In the genomic region with DNA sequence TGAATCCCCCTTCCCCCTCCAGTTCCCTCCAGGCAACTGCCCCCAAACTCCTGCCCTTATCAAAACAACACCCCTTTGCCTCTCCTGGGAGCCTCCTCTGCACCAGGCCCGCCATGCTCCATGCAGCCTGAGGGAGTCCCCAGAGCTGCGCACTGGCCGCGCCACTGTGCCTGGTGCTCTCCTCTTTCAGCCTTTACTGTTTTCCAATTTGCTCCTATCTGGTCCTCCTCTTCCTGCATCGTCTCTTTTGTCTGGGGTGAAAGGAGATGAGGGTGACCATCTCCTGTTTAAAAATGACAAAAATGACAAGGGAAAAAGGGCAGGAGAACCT, we compare ENCODE assay signal across 18 cellular contexts.
"Had no signal": no experiment of that assay in that cellular context is flagged by ENCODE, and none has a peak within 500 bp of the region (broad histone marks: within the 10 kb centered on the region; RNA-seq: fewer than 3 reads in every experiment).

No MANE protein-coding gene starts in this region.

- H3K27ac ChIP-seq: epithelial cell of prostate, esophagus muscularis mucosa, gastrocnemius medialis, heart right ventricle, pancreas, psoas muscle, right lobe of liver, thoracic aorta, transverse colon had no signal

- H3K36me3 Mint-ChIP-seq: naive thymus-derived CD4-positive, alpha-beta T cell; stimulated activated naive B cell treated with anti-CD40 and anti-IgM and Interleukin-4, amounts not matched to agents 10 μg/mL and 1 μg/mL and 100 μg/mL, for 72 hours had no signal

- ATAC-seq: effector memory CD8-positive, alpha-beta T cell; gastrocnemius medialis; heart right ventricle; naive thymus-derived CD4-positive, alpha-beta T cell; pancreas; psoas muscle; right lobe of liver; stimulated activated naive B cell treated with anti-CD40 and anti-IgM and Interleukin-4, amounts not matched to agents 10 μg/mL and 1 μg/mL and 100 μg/mL, for 72 hours; stimulated activated naive CD8-positive, alpha-beta T cell treated with anti-CD3 and anti-CD28 coated beads, Interleukin-15, amount 100 ng/mL, for 72 hours had no signal

- H3K4me1 ChIP-seq: esophagus muscularis mucosa, gastrocnemius medialis, heart right ventricle, pancreas, psoas muscle, right lobe of liver, transverse colon had no signal

- H3K4me3 ChIP-seq: esophagus muscularis mucosa, gastrocnemius medialis, heart right ventricle, pancreas, psoas muscle, right lobe of liver, thoracic aorta, transverse colon had no signal

- H3K27ac Mint-ChIP-seq: effector memory CD8-positive, alpha-beta T cell; naive thymus-derived CD4-positive, alpha-beta T cell; stimulated activated naive B cell treated with anti-CD40 and anti-IgM and Interleukin-4, amounts not matched to agents 10 μg/mL and 1 μg/mL and 100 μg/mL, for 72 hours had no signal

- H3K27me3 ChIP-seq: esophagus muscularis mucosa, gastrocnemius medialis, pancreas, right lobe of liver, transverse colon had no signal

- H3K9me3 ChIP-seq: gastrocnemius medialis, pancreas, right lobe of liver, thoracic aorta, transverse colon had no signal

- DNase-seq: caudate nucleus; cortex of kidney; effector memory CD8-positive, alpha-beta T cell; gastrocnemius medialis; heart right ventricle; naive thymus-derived CD4-positive, alpha-beta T cell; nucleus accumbens; pancreas; psoas muscle; right lobe of liver; stimulated activated CD4-positive, alpha-beta T cell treated with anti-CD3 and anti-CD28 coated beads, Interleukin-2, amount 100 ng/mL, for 24 hours; stimulated activated CD4-positive, alpha-beta T cell treated with anti-CD3 and anti-CD28 coated beads, Interleukin-4, amount 100 ng/mL, for 4 hours; stimulated activated naive B cell treated with anti-CD40 and anti-IgM and Interleukin-4, amounts not matched to agents 10 μg/mL and 1 μg/mL and 100 μg/mL, for 72 hours; stimulated activated naive CD8-positive, alpha-beta T cell treated with anti-CD3 and anti-CD28 coated beads, Interleukin-15, amount 100 ng/mL, for 72 hours; transverse colon had no signal

- H3K4me1 Mint-ChIP-seq: naive thymus-derived CD4-positive, alpha-beta T cell; stimulated activated naive B cell treated with anti-CD40 and anti-IgM and Interleukin-4, amounts not matched to agents 10 μg/mL and 1 μg/mL and 100 μg/mL, for 72 hours had no signal

- H3K4me3 Mint-ChIP-seq: effector memory CD8-positive, alpha-beta T cell; naive thymus-derived CD4-positive, alpha-beta T cell; stimulated activated naive B cell treated with anti-CD40 and anti-IgM and Interleukin-4, amounts not matched to agents 10 μg/mL and 1 μg/mL and 100 μg/mL, for 72 hours; stimulated activated naive CD8-positive, alpha-beta T cell treated with anti-CD3 and anti-CD28 coated beads, Interleukin-15, amount 100 ng/mL, for 72 hours had no signal

- H3K36me3 ChIP-seq: esophagus muscularis mucosa, gastrocnemius medialis, heart right ventricle, pancreas, right lobe of liver, thoracic aorta, transverse colon had no signal
